7 cellular contexts compared by ENCODE assay signal in the genomic region with DNA sequence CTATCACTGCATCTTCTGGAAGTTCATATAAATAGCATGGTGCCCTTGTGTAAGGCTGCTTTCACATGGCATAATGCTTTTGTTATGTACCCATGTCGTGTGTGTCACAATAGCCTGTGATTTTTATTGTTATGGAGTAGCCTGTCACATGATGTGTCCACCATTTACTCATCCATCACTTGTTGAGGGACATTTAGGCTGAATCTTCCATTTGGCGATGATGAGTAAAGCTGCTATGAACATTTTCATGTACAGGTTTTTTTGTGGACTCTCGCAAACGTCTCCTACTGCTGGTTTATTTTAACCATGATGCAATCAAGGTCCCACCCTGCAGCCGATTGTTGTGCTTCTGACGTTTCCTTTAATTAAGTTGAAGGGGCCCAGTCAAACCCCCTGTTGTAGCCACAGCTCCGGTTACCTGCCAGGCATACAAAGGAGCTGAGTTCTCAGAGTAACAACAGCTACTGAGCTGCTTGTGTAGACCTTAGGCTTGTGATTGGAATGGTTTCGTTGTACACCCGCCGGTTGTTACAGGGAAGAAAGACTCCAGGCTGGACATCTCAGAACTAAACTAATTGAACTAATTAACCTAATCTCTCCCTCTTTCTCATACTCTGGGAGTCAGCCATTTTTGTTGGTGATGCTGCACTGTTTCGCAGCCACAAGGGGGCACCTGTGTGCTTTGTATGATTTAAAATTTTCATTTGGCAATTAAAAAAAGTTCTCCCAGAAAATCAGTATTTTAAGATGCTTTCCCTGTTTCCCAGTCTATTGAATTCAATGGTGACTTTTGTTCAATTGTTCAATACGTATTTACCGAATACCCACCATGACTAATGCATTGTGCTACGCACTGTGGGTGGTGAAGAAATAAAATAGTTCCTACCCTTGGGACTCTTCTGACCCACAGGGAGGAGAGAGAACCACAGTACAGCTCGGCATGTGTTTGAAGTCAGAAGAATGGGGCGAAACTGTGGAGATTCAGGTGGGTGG.
DNase-seq lines count a peak whose midpoint lies in the region; ATAC-seq and TF ChIP-seq lines count a peak whose summit lies in the region.

No MANE protein-coding gene starts in this region.

- TF ChIP-seq POLR2A in NB4 (IDR thresholded peaks at IDR 0.05; ENCODE audit: extremely low read depth, insufficient read length) (no peak), right lobe of liver (IDR thresholded peaks at IDR 0.05) (no peak)

- no peak overlapping the region for H3K4me3 ChIP-seq in NB4 (ENCODE audit: low read depth, low read length)
- no peak overlapping the region for H3K4me3 ChIP-seq in colonic mucosa
- no peak overlapping the region for H3K4me3 ChIP-seq in right lobe of liver

- DNase-seq in GM10266 (ENCODE audit: extremely low spot score): peak; percentile 69
- DNase-seq in NB4 (ENCODE audit: low read depth): peak; percentile 65
- peak; percentile 31 for DNase-seq in UCSD-AML1 (lab: John Stamatoyannopoulos, UW; ENCODE audit: unreplicated experiment)
- peak; percentile 32 for DNase-seq in colonic mucosa
- peak in 1 of 3 donors; percentile 36 for DNase-seq in right lobe of liver
- DNase-seq in stimulated activated CD8-positive, alpha-beta memory T cell treated with anti-CD3 and anti-CD28 coated beads, Interleukin-15, amount 100 ng/mL, for 24 hours (ENCODE audit: low read depth): peak; percentile 12

- no peaks in the 10 kb centered on the region for H3K27me3 ChIP-seq in colonic mucosa
- H3K27me3 ChIP-seq in right lobe of liver: no peaks in the 10 kb centered on the region

- intact Hi-C loops in colonic mucosa (cut with DNase I): loop anchor here (5.0 to 10.0 kb wide), 2 partner anchors 232 to 286 kb away; no protein-coding TSS in a partner anchor
- intact Hi-C loops in right lobe of liver (cut with DNase I): loop anchor here in 1 of 2 donors (10.0 kb wide), 1 partner anchor 728 kb away; no protein-coding TSS in a partner anchor

- peak; percentile 66 to 77 (median 70) for ATAC-seq in right lobe of liver
- no peak for ATAC-seq in GM18870 (IDR thresholded peaks at IDR 0.05; ENCODE audit: unreplicated experiment)

- no peak overlapping the region for H3K9ac ChIP-seq in colonic mucosa (ENCODE audit: low read depth in 2 of 2, low read length in 2 of 2)

- H3K27ac ChIP-seq in colonic mucosa (no peak overlapping the region), right lobe of liver (no peak overlapping the region)

- H3K36me3 ChIP-seq in colonic mucosa (no peaks in the 10 kb centered on the region), right lobe of liver (no peaks in the 10 kb centered on the region)

- H3K4me1 ChIP-seq in colonic mucosa (no peaks in the 10 kb centered on the region), right lobe of liver (no peaks in the 10 kb centered on the region)

- H3K9me3 ChIP-seq in colonic mucosa: no peaks in the 10 kb centered on the region
- no peaks in the 10 kb centered on the region for H3K9me3 ChIP-seq in right lobe of liver

- TF ChIP-seq CTCF in GM10266 (IDR thresholded peaks at IDR 0.05; ENCODE audit: control insufficient read depth, insufficient read depth, low read depth, missing control alignments) (peak; percentile 88), NB4 (IDR thresholded peaks at IDR 0.05; ENCODE audit: low read depth, low read length) (peak; percentile 95), colonic mucosa (IDR thresholded peaks at IDR 0.05) (peak; percentile 95), right lobe of liver (IDR thresholded peaks at IDR 0.05) (peak; percentile 90 to 96 (median 93))

- 35% methylated on average over 16 of the region's 16 CpGs for WGBS in right lobe of liver (ENCODE audit: insufficient coverage, low coverage, low lambda C conversion rate, missing lambda C conversion rate)
